11 cellular contexts compared by ENCODE assay signal in genomic region chr7:149489391-149490024, GRCh38. TPM values are rescaled to one million over a fixed set of nuclear protein-coding genes. Genes with fewer than 3 reads are reported as not detected.
A peak's percentile ranks its signal among the peaks of the same experiment; 100 is the strongest.
DNase-seq lines count a peak whose midpoint lies in the region; ATAC-seq and TF ChIP-seq lines count a peak whose summit lies in the region.
"Had no signal": no experiment of that assay in that cellular context is flagged by ENCODE, and none has a peak within 500 bp of the region (broad histone marks: within the 10 kb centered on the region; RNA-seq: fewer than 3 reads in every experiment).

No MANE protein-coding gene starts in this region.

- H3K79me1 ChIP-seq in trophoblast cell (ENCODE audit: low read length) = no peaks in the 10 kb centered on the region

- no peak for TF ChIP-seq RAD21 in neural cell (conservative IDR thresholded peaks at IDR 0.05)

- no peak overlapping the region for H2AK5ac ChIP-seq in trophoblast cell (ENCODE audit: low read length)

- no peaks in the 10 kb centered on the region for H3F3A ChIP-seq in neural cell (ENCODE audit: insufficient read depth, low read length, poor library complexity, severe bottlenecking)

- H2BK12ac ChIP-seq in trophoblast cell (ENCODE audit: low read length) = no peak overlapping the region

- H3K79me2 ChIP-seq in neural cell (replicated peaks; ENCODE audit: insufficient read depth, low read length) (no peaks in the 10 kb centered on the region), trophoblast cell (ENCODE audit: control insufficient read depth, insufficient read depth, low read length, poor library complexity) (no peaks in the 10 kb centered on the region)

- no peak overlapping the region for H3K4ac ChIP-seq in trophoblast cell (ENCODE audit: low read depth, low read length)

- H2AFZ ChIP-seq in neural cell (ENCODE audit: low read depth, low read length) (no peak overlapping the region), trophoblast cell (ENCODE audit: insufficient read depth, low read length, poor library complexity) (no peak overlapping the region)

- no peak overlapping the region for H2BK5ac ChIP-seq in trophoblast cell (ENCODE audit: low read depth, low read length, poor library complexity)

- no peak overlapping the region for H4K8ac ChIP-seq in trophoblast cell (ENCODE audit: low read depth, low read length)

- WGBS in trophoblast cell (ENCODE audit: extremely low coverage, insufficient coverage, insufficient read length) = no CpG with 5 or more reads among the region's 15 CpGs

- ATAC-seq in GM21786 (IDR thresholded peaks at IDR 0.05; ENCODE audit: unreplicated experiment) = no peak
- no peak for ATAC-seq in GM19452 (IDR thresholded peaks at IDR 0.05; ENCODE audit: unreplicated experiment)
- ATAC-seq: effector memory CD8-positive, alpha-beta T cell had no signal

- H3K9ac ChIP-seq in neural cell (ENCODE audit: low read length) (no peak overlapping the region), trophoblast cell (ENCODE audit: low read length) (no peak overlapping the region)

- H4K91ac ChIP-seq in trophoblast cell (ENCODE audit: low read depth, low read length) = no peak overlapping the region

- no peaks in the 10 kb centered on the region for H3K4me1 ChIP-seq in trophoblast cell (ENCODE audit: control insufficient read depth in 1 of 2, insufficient read depth in 2 of 2, low read length in 2 of 2)
- H3K4me1 ChIP-seq: sigmoid colon had no signal

- no peak overlapping the region for H3K18ac ChIP-seq in trophoblast cell (ENCODE audit: low read length)

- H3K27me3 ChIP-seq in neural cell (ENCODE audit: insufficient read depth, low read depth, low read length) (no peaks in the 10 kb centered on the region), trophoblast cell (ENCODE audit: insufficient read depth, low read length) (no peaks in the 10 kb centered on the region)
- H3K27me3 ChIP-seq: sigmoid colon had no signal

- no peak overlapping the region for H3K4me3 ChIP-seq in choroid plexus epithelial cell (ENCODE audit: low read depth, low read length)
- no peak overlapping the region for H3K4me3 ChIP-seq in neural cell (ENCODE audit: low read length)
- H3K4me3 ChIP-seq in trophoblast cell (ENCODE audit: low read depth, low read length) = no peak overlapping the region
- H3K4me3 ChIP-seq: sigmoid colon had no signal

- no peak overlapping the region for H3K14ac ChIP-seq in trophoblast cell (ENCODE audit: low read length)

- TF ChIP-seq EP300 in neural cell (conservative IDR thresholded peaks at IDR 0.05; ENCODE audit: poor library complexity, severe bottlenecking) = no peak

- H4K12ac ChIP-seq in trophoblast cell (ENCODE audit: low read depth, low read length) = no peak overlapping the region

- H3K4me2 ChIP-seq in neural cell (ENCODE audit: low read length) (no peak overlapping the region), trophoblast cell (ENCODE audit: low read length) (no peak overlapping the region)

- H4K20me1 ChIP-seq in neural cell (ENCODE audit: insufficient read depth) = no peaks in the 10 kb centered on the region

- H2BK120ac ChIP-seq in trophoblast cell (ENCODE audit: insufficient read depth, low read length, poor library complexity) = no peak overlapping the region

- DNase-seq in NCI-H345 (lab: John Stamatoyannopoulos, UW) (peak; percentile 9), NCI-H345 treated with DMSO at 0.1 percent for 48 hours (lab: John Stamatoyannopoulos, UW; ENCODE audit: unreplicated experiment) (no peak), NAMALWA (ENCODE audit: low spot score) (peak; percentile 21), choroid plexus epithelial cell (ENCODE audit: low read depth) (no peak), trophoblast cell (no peak)
- DNase-seq: effector memory CD8-positive, alpha-beta T cell; NCI-H1930; sigmoid colon had no signal

- H3K36me3 ChIP-seq in neural cell (ENCODE audit: insufficient read depth, low read length) (peaks cover 6% of the 10 kb centered on the region), trophoblast cell (ENCODE audit: control insufficient read depth in 1 of 2, insufficient read depth in 2 of 2, low read length in 2 of 2) (peaks cover 50 to 59% of the 10 kb centered on the region in 2 experiments)

- H3K9me3 ChIP-seq in neural cell (ENCODE audit: low read length) = no peaks in the 10 kb centered on the region
- H3K9me3 ChIP-seq in trophoblast cell (ENCODE audit: insufficient read depth, low read depth, low read length) = no peaks in the 10 kb centered on the region
- H3K9me3 ChIP-seq: sigmoid colon had no signal

- no peak overlapping the region for H3K23ac ChIP-seq in trophoblast cell (ENCODE audit: low read length)

- no peaks in the 10 kb centered on the region for H3K9me2 ChIP-seq in neural cell (ENCODE audit: insufficient read depth, low read length)

- TF ChIP-seq CTCF in choroid plexus epithelial cell (conservative IDR thresholded peaks at IDR 0.05; ENCODE audit: low read depth, low read length) (peak; percentile 25), neural cell (IDR thresholded peaks at IDR 0.05; ENCODE audit: poor library complexity, severe bottlenecking) (peak; percentile 9)

- no peak overlapping the region for H3K27ac ChIP-seq in neural cell (ENCODE audit: low read length)
- H3K27ac ChIP-seq in trophoblast cell (ENCODE audit: low read depth, low read length) = no peak overlapping the region
- H3K27ac ChIP-seq: sigmoid colon had no signal

TF ChIP-seq in neural cell, 6 proteins besides CTCF, POLR2A, EP300 and RAD21:
- no peak for TF ChIP-seq TAF1 (IDR thresholded peaks at IDR 0.05; ENCODE audit: low read depth)
- no peak for TF ChIP-seq REST (IDR thresholded peaks at IDR 0.05; ENCODE audit: borderline replicate concordance)
- TF ChIP-seq EZH2 (IDR thresholded peaks at IDR 0.05; ENCODE audit: borderline replicate concordance, insufficient read depth, low read length, poor library complexity, severe bottlenecking) = no peak
- TF ChIP-seq POLR2AphosphoS5 (IDR thresholded peaks at IDR 0.05) = no peak
- TF ChIP-seq MXI1 (conservative IDR thresholded peaks at IDR 0.05; ENCODE audit: poor library complexity, severe bottlenecking) = no peak
- TF ChIP-seq SMC3 (conservative IDR thresholded peaks at IDR 0.05; ENCODE audit: poor library complexity) = no peak
TF ChIP-seq in neural cell: peak in this region for 0.

RNA-seq across cellular contexts. Expression of gene ZNF746, which starts 8.1 kb away (rescaled TPM):
- polyA plus RNA-seq in neural cell = 17.2 and 20.1 TPM in 2 replicates
- 33.2 and 40.2 TPM in 2 replicates for polyA minus RNA-seq in neural cell
- 12.1 and 12.8 TPM in 2 replicates for polyA plus RNA-seq in trophoblast cell (2013)

RNA-seq across cellular contexts. Expression of gene ZNF777, which starts 28.6 kb away (rescaled TPM):
- polyA plus RNA-seq in neural cell = 6.1 and 7.0 TPM in 2 replicates
- polyA minus RNA-seq in neural cell = 13.9 and 14.7 TPM in 2 replicates
- polyA plus RNA-seq in trophoblast cell (2013) = 10.7 TPM in 2 replicates

Comparison
In these comparisons a context has a peak if more than half of its experiments do, and no peak if none do; other contexts are left out.
1. DNase-seq: peak in NCI-H345 (single experiment) and NAMALWA (single experiment); none in NCI-H345 treated with DMSO at 0.1 percent for 48 hours (single experiment), choroid plexus epithelial cell (single experiment) and trophoblast cell (0 of 2).